17 cellular contexts compared by ENCODE assay signal in genomic region chr7:49980414-49980813, GRCh38.
DNase-seq lines count a peak whose midpoint lies in the region; ATAC-seq and TF ChIP-seq lines count a peak whose summit lies in the region.
"Had no signal": no experiment of that assay in that cellular context is flagged by ENCODE, and none has a peak within 500 bp of the region (broad histone marks: within the 10 kb centered on the region; RNA-seq: fewer than 3 reads in every experiment).

No MANE protein-coding gene starts in this region.

- H3K79me2 ChIP-seq in PC-9 (ENCODE audit: low read depth) = no peaks in the 10 kb centered on the region
- H3K79me2 ChIP-seq in PC-3 (ENCODE audit: low read length) = no peaks in the 10 kb centered on the region

- DNase-seq in activated T-cell treated with anti-CD3 and anti-CD28 coated beads, Interleukin-2, amount 50 U/mL, for 48 hours = peak; percentile 21 to 33
- DNase-seq in activated T-cell treated with anti-CD3 and anti-CD28 coated beads for 4 hours = no peak
- DNase-seq in NCI-H1092 (lab: John Stamatoyannopoulos, UW) = peak; percentile 8
- DNase-seq in PC-9 = no peak
- no peak for DNase-seq in PC-3
- no peak for DNase-seq in superior temporal gyrus (ENCODE audit: extremely low spot score)
- DNase-seq in GOT3 (lab: John Stamatoyannopoulos, UW) = no peak
- DNase-seq: Calu3; H7; NCI-H1436; SIG-M5; stimulated activated CD4-positive, alpha-beta T cell treated with anti-CD3 and anti-CD28 coated beads, Interleukin-4, amount 100 ng/mL, for 24 hours had no signal

- H3K9ac ChIP-seq in PC-3 (ENCODE audit: low read length) = no peak overlapping the region
- H3K9ac ChIP-seq: KMS-11 had no signal

- TF ChIP-seq CTCF in PC-9 (conservative IDR thresholded peaks at IDR 0.05) (no peak), PC-3 (conservative IDR thresholded peaks at IDR 0.05; ENCODE audit: low read depth, low read length) (no peak)

- no peak for ATAC-seq in PC-3
- ATAC-seq: left lobe of liver, sciatic nerve had no signal

- BruUV-seq in PC-9 (replicated peaks; lab: Mats Ljungman, UMichigan) (no TSS peak), PC-3 (replicated peaks; lab: Mats Ljungman, UMichigan) (no TSS peak)

- H3K9me3 ChIP-seq in PC-9 (ENCODE audit: insufficient read depth, low read depth) (no peaks in the 10 kb centered on the region), mesodermal cell (ENCODE audit: control insufficient read depth, low read length) (no peaks in the 10 kb centered on the region), PC-3 (ENCODE audit: low read length) (no peaks in the 10 kb centered on the region)
- H3K9me3 ChIP-seq: tibial nerve had no signal

- H3K27me3 ChIP-seq in PC-9 (ENCODE audit: insufficient read depth, low read depth) (peaks cover 11% of the 10 kb centered on the region; the same call in 1 of the 2 replicates), PC-3 (ENCODE audit: low read length) (peaks cover 8% of the 10 kb centered on the region; the same call in 1 of the 2 replicates)
- H3K27me3 ChIP-seq: tibial nerve had no signal

- WGBS in mesodermal cell (ENCODE audit: insufficient coverage in 2 of 2), 2 experiments = 91 to 92% methylated on average over 5 to 7 of the region's 9 CpGs

- no peaks in the 10 kb centered on the region for H3F3A ChIP-seq in PC-9 (ENCODE audit: insufficient read depth, low read depth)
- H3F3A ChIP-seq in PC-3 (ENCODE audit: low read length, unreplicated experiment) = no peaks in the 10 kb centered on the region

- H4K20me1 ChIP-seq in PC-9 (ENCODE audit: insufficient read depth) (no peaks in the 10 kb centered on the region), PC-3 (ENCODE audit: low read length) (no peaks in the 10 kb centered on the region)

- H3K36me3 ChIP-seq in PC-9 (ENCODE audit: low read depth) (no peaks in the 10 kb centered on the region), mesodermal cell (ENCODE audit: control insufficient read depth, insufficient read depth, low read length) (no peaks in the 10 kb centered on the region), PC-3 (ENCODE audit: low read depth, low read length) (no peaks in the 10 kb centered on the region)
- H3K36me3 ChIP-seq: tibial nerve had no signal

- CTCF ChIA-PET in PC-9 (lab: Charles Lee) = no interaction called here
- CTCF ChIA-PET in PC-3 (lab: Charles Lee) = no interaction called here

- POLR2A ChIA-PET in PC-9 (lab: Charles Lee; ENCODE audit: unreplicated experiment) (no interaction called here), PC-3 (lab: Charles Lee; ENCODE audit: unreplicated experiment) (no interaction called here)

- H3K4me2 ChIP-seq in PC-9 = peak overlapping the region; percentile 6; the same call in 1 of the 2 replicates
- no peak overlapping the region for H3K4me2 ChIP-seq in PC-3 (ENCODE audit: low read length)
- H3K4me2 ChIP-seq: KMS-11 had no signal

- H3K4me1 ChIP-seq in PC-9 (replicated peaks; ENCODE audit: insufficient read depth) (no peaks in the 10 kb centered on the region; the same call in 1 of the 2 replicates), mesodermal cell (ENCODE audit: control insufficient read depth, insufficient read depth, low read length, poor library complexity, severe bottlenecking) (no peaks in the 10 kb centered on the region), PC-3 (ENCODE audit: insufficient read depth, low read length) (no peaks in the 10 kb centered on the region)
- H3K4me1 ChIP-seq: tibial nerve had no signal

- H3K4me3 ChIP-seq in PC-9 (no peak overlapping the region), mesodermal cell (ENCODE audit: extremely low read depth, insufficient read depth, low read length, poor library complexity, severe bottlenecking) (no peak overlapping the region), PC-3 (ENCODE audit: low read length) (no peak overlapping the region)
- H3K4me3 ChIP-seq: tibial nerve had no signal

- intact Hi-C loops in PC-9 (cut with micrococcal nuclease; ENCODE audit: unreplicated experiment) = no loop called here
- intact Hi-C loops in PC-3 (cut with micrococcal nuclease) = no loop called here

- no peaks in the 10 kb centered on the region for H3K9me2 ChIP-seq in PC-9 (ENCODE audit: insufficient read depth)
- no peaks in the 10 kb centered on the region for H3K9me2 ChIP-seq in PC-3 (replicated peaks; ENCODE audit: low read length)

- H3K27ac ChIP-seq in PC-9 = no peak overlapping the region
- peak overlapping the region; percentile 3 for H3K27ac ChIP-seq in mesodermal cell (ENCODE audit: low read depth, low read length, severe bottlenecking)
- H3K27ac ChIP-seq in PC-3 (ENCODE audit: low read length) = no peak overlapping the region
- H3K27ac ChIP-seq: KMS-11, tibial nerve had no signal

- H2AFZ ChIP-seq in PC-9 (peak overlapping the region; percentile 75), PC-3 (ENCODE audit: low read length) (no peak overlapping the region)

Comparison
In these comparisons a context has a peak if more than half of its experiments do, and no peak if none do; other contexts are left out.
1. DNase-seq: peak in activated T-cell treated with anti-CD3 and anti-CD28 coated beads, Interleukin-2, amount 50 U/mL, for 48 hours (2 of 2) and NCI-H1092 (single experiment); none in activated T-cell treated with anti-CD3 and anti-CD28 coated beads for 4 hours (single experiment), PC-9 (0 of 2), PC-3 (single experiment), superior temporal gyrus (single experiment) and GOT3 (single experiment).